In genomic region chr20:44295995-44296394, GRCh38 we compare ENCODE assay signal across 20 cellular contexts. TPM values are rescaled to one million over a fixed set of nuclear protein-coding genes. Genes with fewer than 3 reads are reported as not detected.
DNase-seq lines count a peak whose midpoint lies in the region; ATAC-seq, FAIRE-seq and TF ChIP-seq lines count a peak whose summit lies in the region.
"Had no signal": no experiment of that assay in that cellular context is flagged by ENCODE, and none has a peak within 500 bp of the region (broad histone marks: within the 10 kb centered on the region; RNA-seq: fewer than 3 reads in every experiment).

No MANE protein-coding gene starts in this region.

- no peak for TF ChIP-seq CTCF in BE2C (IDR thresholded peaks at IDR 0.05; ENCODE audit: low read depth, low read length)
- TF ChIP-seq CTCF in heart right ventricle (IDR thresholded peaks at IDR 0.05): no peak

- peak; percentile 28 for FAIRE-seq in HTR-8/SVneo (lab: Jason Lieb, UNC)
- FAIRE-seq: endothelial cell of umbilical vein, GM12891, RCC 7860 had no signal

- H3K4me1 ChIP-seq in BE2C (peaks cover 6% of the 10 kb centered on the region; the same call in 1 of the 2 replicates), heart right ventricle (peaks cover 0 to 32% (median 11%) of the 10 kb centered on the region in 9 donors)

- H3K36me3 ChIP-seq in BE2C (no peaks in the 10 kb centered on the region), heart right ventricle (no peaks in the 10 kb centered on the region)

- no peaks in the 10 kb centered on the region for H3K9me3 Mint-ChIP-seq in activated naive CD4-positive, alpha-beta T cell treated with anti-CD3 and anti-CD28 coated beads, Interleukin-2, amount 50 U/mL, for 72 hours
- H3K9me3 Mint-ChIP-seq: activated naive CD4-positive, alpha-beta T cell treated with anti-CD3 and anti-CD28 coated beads for 36 hours; CD8-positive, alpha-beta T cell had no signal

- no peaks in the 10 kb centered on the region; the same call in 1 of the 2 replicates for H3K27me3 ChIP-seq in BE2C
- H3K27me3 ChIP-seq in heart right ventricle: no peaks in the 10 kb centered on the region

- H3K27ac Mint-ChIP-seq in activated naive CD4-positive, alpha-beta T cell treated with anti-CD3 and anti-CD28 coated beads, Interleukin-2, amount 50 U/mL, for 72 hours: peak overlapping the region in 1 of 2 donors; percentile 47
- H3K27ac Mint-ChIP-seq: activated naive CD4-positive, alpha-beta T cell treated with anti-CD3 and anti-CD28 coated beads for 36 hours; CD8-positive, alpha-beta T cell had no signal

- peak; percentile 21 for DNase-seq in BE2C
- no peak for DNase-seq in HTR-8/SVneo (ENCODE audit: insufficient read length, low spot score)
- peak; percentile 79 for DNase-seq in NCI-H2171 treated with DMSO at 0.1 percent for 48 hours (lab: John Stamatoyannopoulos, UW)
- DNase-seq in heart right ventricle: peak in 1 of 2 donors; percentile 46
- DNase-seq in T-helper 2 cell: no peak
- no peak for DNase-seq in activated naive CD4-positive, alpha-beta T cell treated with anti-CD3 and anti-CD28 coated beads, Interleukin-2, amount 50 U/mL, for 72 hours (ENCODE audit: low spot score in 2 of 2)
- DNase-seq: activated naive CD4-positive, alpha-beta T cell treated with anti-CD3 and anti-CD28 coated beads for 36 hours; CD8-positive, alpha-beta T cell; foreskin fibroblast; GOT3; NCI-H526 treated with DMSO at 0.1 percent for 48 hours had no signal

- intact Hi-C loops in heart right ventricle (cut with DNase I): loop anchor here in 1 of 10 donors (10.0 kb wide), 1 partner anchor 181 kb away; no protein-coding TSS in a partner anchor

- no peaks in the 10 kb centered on the region for H3K36me3 Mint-ChIP-seq in activated naive CD4-positive, alpha-beta T cell treated with anti-CD3 and anti-CD28 coated beads, Interleukin-2, amount 50 U/mL, for 72 hours

- ATAC-seq in heart right ventricle (peak; percentile 38 to 90 (median 79)), GM19455 (IDR thresholded peaks at IDR 0.05; ENCODE audit: unreplicated experiment) (no peak), GM18907 (IDR thresholded peaks at IDR 0.05; ENCODE audit: unreplicated experiment) (no peak)
- no peak for ATAC-seq in activated naive CD4-positive, alpha-beta T cell treated with anti-CD3 and anti-CD28 coated beads, Interleukin-2, amount 50 U/mL, for 72 hours
- ATAC-seq: CD8-positive, alpha-beta T cell had no signal

- 38 to 50% methylated on average over 7 of the region's 7 CpGs for WGBS in heart right ventricle, 2 donors

- H3K9me3 ChIP-seq in BE2C (no peaks in the 10 kb centered on the region), heart right ventricle (no peaks in the 10 kb centered on the region)

- H3K4me3 ChIP-seq in BE2C (ENCODE audit: low read depth, low read length) (no peak overlapping the region), heart right ventricle (no peak overlapping the region)
- H3K4me3 ChIP-seq: coronary artery had no signal

- peak overlapping the region in 3 of 10 donors; percentile 28 to 37 (median 37) for H3K27ac ChIP-seq in heart right ventricle
- H3K27ac ChIP-seq: coronary artery, HL-60 had no signal

RNA-seq across cellular contexts. Expression of gene FITM2, which starts 15.0 kb away (rescaled TPM):
- polyA plus RNA-seq in BE2C (2012; ENCODE audit: insufficient read depth, insufficient read length, low read depth): 19.5 TPM
- 100 to 1,000 TPM in 8 of 10 donors, 10 to 100 TPM in 2; 94.4 to 182 (median 140) TPM for total RNA-seq in heart right ventricle
- 10 to 100 TPM; 25.2 to 28.0 TPM for polyA plus RNA-seq in heart right ventricle
- total RNA-seq in activated naive CD4-positive, alpha-beta T cell treated with anti-CD3 and anti-CD28 coated beads, Interleukin-2, amount 50 U/mL, for 72 hours: 1 to 10 TPM; 2.3 to 2.7 TPM

RNA-seq across cellular contexts. Expression of gene R3HDML, which starts 40.8 kb away (rescaled TPM):
- polyA plus RNA-seq in BE2C (2012; ENCODE audit: insufficient read depth, insufficient read length, low read depth): not detected
- not detected for total RNA-seq in heart right ventricle
- not detected for polyA plus RNA-seq in heart right ventricle
- total RNA-seq in activated naive CD4-positive, alpha-beta T cell treated with anti-CD3 and anti-CD28 coated beads, Interleukin-2, amount 50 U/mL, for 72 hours: not detected
- total RNA-seq: activated naive CD4-positive, alpha-beta T cell treated with anti-CD3 and anti-CD28 coated beads for 36 hours; CD8-positive, alpha-beta T cell; endothelial cell of umbilical vein; osteoblast had no signal
- polyA plus RNA-seq: AG04450, endothelial cell of umbilical vein had no signal

RNA-seq across cellular contexts. Expression of gene GDAP1L1, which starts 48.9 kb away (rescaled TPM):
- polyA plus RNA-seq in BE2C (2012; ENCODE audit: insufficient read depth, insufficient read length, low read depth): 217 TPM
- under 1 TPM in 8 of 10 donors, not detected in 2; 0.09 to 0.71 (median 0.31) TPM for total RNA-seq in heart right ventricle
- under 1 TPM; 0.35 to 0.66 TPM for polyA plus RNA-seq in heart right ventricle
- not detected for total RNA-seq in activated naive CD4-positive, alpha-beta T cell treated with anti-CD3 and anti-CD28 coated beads, Interleukin-2, amount 50 U/mL, for 72 hours
- total RNA-seq: CD8-positive, alpha-beta T cell; endothelial cell of umbilical vein had no signal
- polyA plus RNA-seq: AG04450, endothelial cell of umbilical vein had no signal

RNA-seq across cellular contexts. Expression of gene HNF4A, which starts 59.5 kb away (rescaled TPM):
- polyA plus RNA-seq in BE2C (2012; ENCODE audit: insufficient read depth, insufficient read length, low read depth): not detected
- total RNA-seq in heart right ventricle: not detected
- polyA plus RNA-seq in heart right ventricle: under 1 TPM in 1 of 2 donors, not detected in 1; under 0.01 TPM
- total RNA-seq in activated naive CD4-positive, alpha-beta T cell treated with anti-CD3 and anti-CD28 coated beads, Interleukin-2, amount 50 U/mL, for 72 hours: not detected
- total RNA-seq: activated naive CD4-positive, alpha-beta T cell treated with anti-CD3 and anti-CD28 coated beads for 36 hours; CD8-positive, alpha-beta T cell; endothelial cell of umbilical vein; osteoblast had no signal
- polyA plus RNA-seq: AG04450, endothelial cell of umbilical vein had no signal

Comparison
In these comparisons a context has a peak if more than half of its experiments do, and no peak if none do; other contexts are left out.
1. DNase-seq: peak in BE2C (single experiment) and NCI-H2171 treated with DMSO at 0.1 percent for 48 hours (single experiment); none in HTR-8/SVneo (single experiment), T-helper 2 cell (0 of 5) and activated naive CD4-positive, alpha-beta T cell treated with anti-CD3 and anti-CD28 coated beads, Interleukin-2, amount 50 U/mL, for 72 hours (0 of 2).
2. ATAC-seq: peak in heart right ventricle (8 of 8); none in GM19455 (single experiment), activated naive CD4-positive, alpha-beta T cell treated with anti-CD3 and anti-CD28 coated beads, Interleukin-2, amount 50 U/mL, for 72 hours (0 of 2) and GM18907 (single experiment).
3. RNA of gene FITM2, which starts 15.0 kb away (total RNA-seq): 94.4 to 182 TPM in heart right ventricle; 2.3 to 2.7 TPM in activated naive CD4-positive, alpha-beta T cell treated with anti-CD3 and anti-CD28 coated beads, Interleukin-2, amount 50 U/mL, for 72 hours; every median in the first group is over 10 times any median in the second.